Comparison of ENCODE assay signal across 1 cellular context in genomic region chr1:192807968-192808587, GRCh38.
TF ChIP-seq lines count a peak whose summit lies in the region.

No MANE protein-coding gene starts in this region.

TF ChIP-seq in GM12878, 131 proteins besides CTCF, POLR2A, EP300 and RAD21:
- no peak for TF ChIP-seq CUX1 (IDR thresholded peaks at IDR 0.05; ENCODE audit: insufficient replicate concordance, low read depth, low read length)
- no peak for TF ChIP-seq MXI1 (IDR thresholded peaks at IDR 0.05; ENCODE audit: low read depth, low read length)
- no peak for TF ChIP-seq SUZ12 (IDR thresholded peaks at IDR 0.05; ENCODE audit: unreplicated experiment)
- no peak for TF ChIP-seq IRF5 (IDR thresholded peaks at IDR 0.05; ENCODE audit: borderline replicate concordance)
- TF ChIP-seq, protein P1, sequence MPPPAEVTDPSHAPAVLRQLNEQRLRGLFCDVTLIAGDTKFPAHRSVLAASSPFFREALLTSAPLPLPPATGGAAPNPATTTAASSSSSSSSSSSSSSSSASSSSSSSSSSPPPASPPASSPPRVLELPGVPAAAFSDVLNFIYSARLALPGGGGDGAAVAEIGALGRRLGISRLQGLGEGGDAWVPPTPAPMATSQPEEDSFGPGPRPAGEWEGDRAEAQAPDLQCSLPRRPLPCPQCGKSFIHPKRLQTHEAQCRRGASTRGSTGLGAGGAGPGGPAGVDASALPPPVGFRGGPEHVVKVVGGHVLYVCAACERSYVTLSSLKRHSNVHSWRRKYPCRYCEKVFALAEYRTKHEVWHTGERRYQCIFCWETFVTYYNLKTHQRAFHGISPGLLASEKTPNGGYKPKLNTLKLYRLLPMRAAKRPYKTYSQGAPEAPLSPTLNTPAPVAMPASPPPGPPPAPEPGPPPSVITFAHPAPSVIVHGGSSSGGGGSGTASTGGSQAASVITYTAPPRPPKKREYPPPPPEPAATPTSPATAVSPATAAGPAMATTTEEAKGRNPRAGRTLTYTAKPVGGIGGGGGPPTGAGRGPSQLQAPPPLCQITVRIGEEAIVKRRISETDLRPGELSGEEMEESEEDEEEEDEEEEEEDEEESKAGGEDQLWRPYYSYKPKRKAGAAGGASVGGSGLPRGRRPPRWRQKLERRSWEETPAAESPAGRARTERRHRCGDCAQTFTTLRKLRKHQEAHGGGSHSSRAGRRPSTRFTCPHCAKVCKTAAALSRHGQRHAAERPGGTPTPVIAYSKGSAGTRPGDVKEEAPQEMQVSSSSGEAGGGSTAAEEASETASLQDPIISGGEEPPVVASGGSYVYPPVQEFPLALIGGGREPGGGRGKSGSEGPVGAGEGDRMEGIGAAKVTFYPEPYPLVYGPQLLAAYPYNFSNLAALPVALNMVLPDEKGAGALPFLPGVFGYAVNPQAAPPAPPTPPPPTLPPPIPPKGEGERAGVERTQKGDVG (CRISPR knock-in tag; IDR thresholded peaks at IDR 0.05): no peak
- no peak for TF ChIP-seq TBL1XR1 (IDR thresholded peaks at IDR 0.05; ENCODE audit: low read depth, low read length)
- no peak for TF ChIP-seq NR2C1 (IDR thresholded peaks at IDR 0.05)
- no peak for TF ChIP-seq SPI1 (IDR thresholded peaks at IDR 0.05; ENCODE audit: borderline replicate concordance, insufficient read depth, low read depth, low read length)
- TF ChIP-seq, protein P2, sequence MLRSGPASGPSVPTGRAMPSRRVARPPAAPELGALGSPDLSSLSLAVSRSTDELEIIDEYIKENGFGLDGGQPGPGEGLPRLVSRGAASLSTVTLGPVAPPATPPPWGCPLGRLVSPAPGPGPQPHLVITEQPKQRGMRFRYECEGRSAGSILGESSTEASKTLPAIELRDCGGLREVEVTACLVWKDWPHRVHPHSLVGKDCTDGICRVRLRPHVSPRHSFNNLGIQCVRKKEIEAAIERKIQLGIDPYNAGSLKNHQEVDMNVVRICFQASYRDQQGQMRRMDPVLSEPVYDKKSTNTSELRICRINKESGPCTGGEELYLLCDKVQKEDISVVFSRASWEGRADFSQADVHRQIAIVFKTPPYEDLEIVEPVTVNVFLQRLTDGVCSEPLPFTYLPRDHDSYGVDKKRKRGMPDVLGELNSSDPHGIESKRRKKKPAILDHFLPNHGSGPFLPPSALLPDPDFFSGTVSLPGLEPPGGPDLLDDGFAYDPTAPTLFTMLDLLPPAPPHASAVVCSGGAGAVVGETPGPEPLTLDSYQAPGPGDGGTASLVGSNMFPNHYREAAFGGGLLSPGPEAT (IDR thresholded peaks at IDR 0.05; ENCODE audit: low read depth): no peak
- TF ChIP-seq PAX5 (IDR thresholded peaks at IDR 0.05; ENCODE audit: borderline replicate concordance, low read depth, low read length): no peak
- TF ChIP-seq JUND (IDR thresholded peaks at IDR 0.05; ENCODE audit: low read depth, low read length): no peak
- TF ChIP-seq, protein P3, sequence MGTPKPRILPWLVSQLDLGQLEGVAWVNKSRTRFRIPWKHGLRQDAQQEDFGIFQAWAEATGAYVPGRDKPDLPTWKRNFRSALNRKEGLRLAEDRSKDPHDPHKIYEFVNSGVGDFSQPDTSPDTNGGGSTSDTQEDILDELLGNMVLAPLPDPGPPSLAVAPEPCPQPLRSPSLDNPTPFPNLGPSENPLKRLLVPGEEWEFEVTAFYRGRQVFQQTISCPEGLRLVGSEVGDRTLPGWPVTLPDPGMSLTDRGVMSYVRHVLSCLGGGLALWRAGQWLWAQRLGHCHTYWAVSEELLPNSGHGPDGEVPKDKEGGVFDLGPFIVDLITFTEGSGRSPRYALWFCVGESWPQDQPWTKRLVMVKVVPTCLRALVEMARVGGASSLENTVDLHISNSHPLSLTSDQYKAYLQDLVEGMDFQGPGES (IDR thresholded peaks at IDR 0.05): no peak
- no peak for TF ChIP-seq BRCA1 (IDR thresholded peaks at IDR 0.05; ENCODE audit: low read depth, low read length)
